Comparison of ENCODE assay signal across 8 cellular contexts in the genomic region with DNA sequence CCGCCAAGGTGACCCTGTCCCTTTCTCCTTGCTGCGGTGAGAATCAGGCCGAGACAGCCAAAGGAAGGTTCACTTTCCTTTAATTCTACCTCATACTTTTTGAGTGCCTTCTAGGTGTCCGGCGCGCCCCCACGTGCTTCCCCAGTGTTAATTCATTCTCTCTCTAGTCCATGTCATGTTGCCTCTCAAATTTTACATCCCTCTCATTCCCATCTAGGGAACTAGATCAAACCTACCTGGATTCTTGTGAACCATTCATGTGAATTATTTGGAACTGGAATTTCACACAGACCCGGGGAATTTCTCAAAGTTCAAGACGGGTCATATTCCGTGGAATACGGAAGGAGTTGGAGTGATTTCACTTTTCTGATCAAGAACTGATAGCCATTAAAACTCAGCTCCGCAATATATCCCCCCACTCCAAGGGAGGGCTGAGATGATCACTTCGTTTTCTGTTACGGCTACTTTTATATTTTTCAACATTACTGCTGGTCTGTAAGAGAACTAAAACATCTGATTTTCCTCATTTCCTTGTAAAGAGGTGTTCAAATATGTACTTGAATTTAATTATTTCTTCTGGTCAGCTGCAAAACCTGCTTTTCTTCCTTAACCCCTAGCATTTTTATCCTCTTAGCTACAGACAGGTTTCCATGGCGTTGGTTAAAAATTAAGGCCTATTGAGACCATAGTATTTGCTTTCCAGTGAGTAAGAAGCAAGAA. TPM values are rescaled to one million over a fixed set of nuclear protein-coding genes. Genes with fewer than 3 reads are reported as not detected.
DNase-seq lines count a peak whose midpoint lies in the region; ATAC-seq, FAIRE-seq and TF ChIP-seq lines count a peak whose summit lies in the region.

No MANE protein-coding gene starts in this region.

- peaks cover 43% of the 10 kb centered on the region for H3K36me3 Mint-ChIP-seq in activated naive CD8-positive, alpha-beta T cell treated with anti-CD3 and anti-CD28 coated beads, Interleukin-2, amount 50 U/mL, for 24 hours (ENCODE audit: low read depth)

- ATAC-seq in activated naive CD8-positive, alpha-beta T cell treated with anti-CD3 and anti-CD28 coated beads, Interleukin-2, amount 50 U/mL, for 24 hours = no peak

- peak overlapping the region; percentile 47 for H2AFZ ChIP-seq in keratinocyte (ENCODE audit: control insufficient read depth, low read length)

- no peaks in the 10 kb centered on the region for H3K9me3 Mint-ChIP-seq in activated naive CD8-positive, alpha-beta T cell treated with anti-CD3 and anti-CD28 coated beads, Interleukin-2, amount 50 U/mL, for 24 hours

- FAIRE-seq in keratinocyte (lab: Jason Lieb, UNC) = no peak

- no peaks in the 10 kb centered on the region for H3K27me3 ChIP-seq in keratinocyte (ENCODE audit: control insufficient read depth, extremely low read depth, insufficient read depth, low read length)

- peaks cover 42% of the 10 kb centered on the region for H3K4me1 Mint-ChIP-seq in activated naive CD8-positive, alpha-beta T cell treated with anti-CD3 and anti-CD28 coated beads, Interleukin-2, amount 50 U/mL, for 24 hours

- dilution Hi-C loops in keratinocyte (cut with MboI; ENCODE audit: extremely low pct_ligation_motif_present, low sequenced_read_pairs) = no loop called here

- peaks cover 19% of the 10 kb centered on the region for H4K20me1 ChIP-seq in keratinocyte (ENCODE audit: control insufficient read depth, extremely low read depth, insufficient read depth, low read length)

- peak overlapping the region; percentile 79 for H3K4me2 ChIP-seq in keratinocyte (ENCODE audit: control insufficient read depth, extremely low read depth, insufficient read depth, low read depth, low read length)

- no peaks in the 10 kb centered on the region for H3K9me3 ChIP-seq in keratinocyte (ENCODE audit: control insufficient read depth, low read depth, low read length)

- H3K9me1 ChIP-seq in keratinocyte (ENCODE audit: control insufficient read depth, extremely low read depth, insufficient read depth, low read length) = peaks cover 4% of the 10 kb centered on the region

- peak overlapping the region; percentile 98 for H3K27ac Mint-ChIP-seq in activated naive CD8-positive, alpha-beta T cell treated with anti-CD3 and anti-CD28 coated beads, Interleukin-2, amount 50 U/mL, for 24 hours

- H3K4me3 Mint-ChIP-seq in activated naive CD8-positive, alpha-beta T cell treated with anti-CD3 and anti-CD28 coated beads, Interleukin-2, amount 50 U/mL, for 24 hours = peak overlapping the region; percentile 87

- peak overlapping the region; percentile 99 for H3K27ac ChIP-seq in keratinocyte (ENCODE audit: control insufficient read depth, insufficient read depth, low read length)

- H3K9ac ChIP-seq in keratinocyte (ENCODE audit: control insufficient read depth, extremely low read depth, insufficient read depth, low read length) = peak overlapping the region; percentile 100

- peaks cover 36% of the 10 kb centered on the region for H3K4me1 ChIP-seq in keratinocyte (ENCODE audit: control insufficient read depth, extremely low read depth, insufficient read depth, low read length)

- TF ChIP-seq CTCF in AG09319 (IDR thresholded peaks at IDR 0.05; ENCODE audit: low read depth, low read length) = peak; percentile 2
- no peak for TF ChIP-seq CTCF in HFF-Myc (IDR thresholded peaks at IDR 0.05; ENCODE audit: low read depth, low read length, missing control alignments)
- peak in 2 of 3 experiments; percentile 23 to 47 for TF ChIP-seq CTCF in keratinocyte (optimal IDR thresholded peaks at IDR 0.05 in 1 of 3, IDR thresholded peaks at IDR 0.05 in 1 of 3, conservative IDR thresholded peaks at IDR 0.05 in 1 of 3; ENCODE audit: extremely low read depth in 1 of 3, insufficient read depth in 2 of 3, low read length in 3 of 3)

- H3K4me3 ChIP-seq in HFF-Myc (replicated peaks; ENCODE audit: low read depth, low read length) (peak overlapping the region; percentile 92), keratinocyte (ENCODE audit: control insufficient read depth in 2 of 3, extremely low read depth in 1 of 3, insufficient read depth in 2 of 3, low read depth in 1 of 3, low read length in 3 of 3) (peak overlapping the region; percentile 75 to 96 (median 78))

- peaks cover 1% of the 10 kb centered on the region for H3K27me3 Mint-ChIP-seq in activated naive CD8-positive, alpha-beta T cell treated with anti-CD3 and anti-CD28 coated beads, Interleukin-2, amount 50 U/mL, for 24 hours

- no peak for DNase-seq in AG09319 (ENCODE audit: extremely low read depth, low read depth)
- no peak for DNase-seq in HFF-Myc (ENCODE audit: extremely low read depth, low read depth)
- no peak for DNase-seq in activated naive CD8-positive, alpha-beta T cell treated with anti-CD3 and anti-CD28 coated beads, Interleukin-2, amount 50 U/mL, for 24 hours
- no peak for DNase-seq in keratinocyte (ENCODE audit: low read depth, low spot score)
- peak; percentile 76 for DNase-seq in superior temporal gyrus (ENCODE audit: extremely low spot score)
- no peak for DNase-seq in AG08395 (ENCODE audit: low spot score)
- DNase-seq in 8988T = no peak
- DNase-seq in HCEC 1CT = no peak

- peaks cover 9 to 19% of the 10 kb centered on the region in 2 experiments for H3K36me3 ChIP-seq in keratinocyte (ENCODE audit: control insufficient read depth in 2 of 2, extremely low read depth in 1 of 2, insufficient read depth in 2 of 2, low read length in 2 of 2)

- peaks cover 40% of the 10 kb centered on the region for H3K79me2 ChIP-seq in keratinocyte (ENCODE audit: control insufficient read depth, insufficient read depth, low read length)

RNA-seq across cellular contexts. Expression of a gene that starts 1.0 kb away (rescaled TPM):
- 1,831 to 2,152 TPM (median 1,908 TPM) in 3 replicates for polyA plus RNA-seq in keratinocyte
- polyA plus RNA-seq in keratinocyte (2011; ENCODE audit: low read depth) = 5,319 TPM
- polyA plus RNA-seq in keratinocyte (2011; cell fraction: cytosol; rRNA removed) = 1,516 and 1,792 TPM in 2 replicates
- polyA plus RNA-seq in keratinocyte (2011; cell fraction: nucleus; rRNA removed) = 1,367 and 1,540 TPM in 2 replicates
- 973 and 2,209 TPM in 2 replicates for polyA plus RNA-seq in keratinocyte (2012; ENCODE audit: low replicate concordance)
- 2,026 to 2,762 TPM (median 2,694 TPM) in 3 replicates for polyA minus RNA-seq in keratinocyte
- 1,962 TPM for polyA minus RNA-seq in keratinocyte (2011; cell fraction: cytosol; rRNA and poly(A)+ RNA removed)
- polyA minus RNA-seq in keratinocyte (2011; cell fraction: nucleus; rRNA and poly(A)+ RNA removed) = 651 and 812 TPM in 2 replicates
